1 cellular context compared by ENCODE assay signal in the genomic region with DNA sequence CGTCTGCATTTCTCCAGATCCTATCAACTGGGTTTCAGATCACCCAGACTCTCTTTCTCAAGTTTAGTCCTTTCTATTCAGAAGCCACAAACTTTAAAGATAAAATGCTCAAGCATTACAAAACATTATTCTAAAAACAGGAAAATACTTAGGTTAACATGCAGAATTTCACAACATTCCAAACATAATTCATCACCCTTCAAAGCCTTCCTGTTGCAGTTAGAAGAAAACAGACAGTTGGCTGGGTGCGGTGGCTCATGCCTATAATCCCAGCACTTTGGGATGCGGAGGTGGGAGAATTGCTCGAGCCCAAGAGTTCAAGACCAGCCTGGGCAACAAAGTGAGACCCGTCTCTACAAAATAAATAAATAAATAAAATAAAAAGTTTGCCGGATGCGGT.
TF ChIP-seq lines count a peak whose summit lies in the region.

No MANE protein-coding gene starts in this region.

TF ChIP-seq in K562, 482 proteins besides CTCF, POLR2A, EP300 and RAD21 (continued from another document):
- TF ChIP-seq FUS (optimal IDR thresholded peaks at IDR 0.05; ENCODE audit: low read depth, low read length), result no peak
- TF ChIP-seq E2F6 (IDR thresholded peaks at IDR 0.05; ENCODE audit: borderline replicate concordance in 1 of 2, extremely low read depth in 1 of 2, insufficient read depth in 1 of 2, insufficient read length in 1 of 2, low read depth in 1 of 2, low read length in 1 of 2, poor library complexity in 1 of 2, severe bottlenecking in 1 of 2), result no peak
TF ChIP-seq in K562: peak in this region for 2.
